In the genomic region with DNA sequence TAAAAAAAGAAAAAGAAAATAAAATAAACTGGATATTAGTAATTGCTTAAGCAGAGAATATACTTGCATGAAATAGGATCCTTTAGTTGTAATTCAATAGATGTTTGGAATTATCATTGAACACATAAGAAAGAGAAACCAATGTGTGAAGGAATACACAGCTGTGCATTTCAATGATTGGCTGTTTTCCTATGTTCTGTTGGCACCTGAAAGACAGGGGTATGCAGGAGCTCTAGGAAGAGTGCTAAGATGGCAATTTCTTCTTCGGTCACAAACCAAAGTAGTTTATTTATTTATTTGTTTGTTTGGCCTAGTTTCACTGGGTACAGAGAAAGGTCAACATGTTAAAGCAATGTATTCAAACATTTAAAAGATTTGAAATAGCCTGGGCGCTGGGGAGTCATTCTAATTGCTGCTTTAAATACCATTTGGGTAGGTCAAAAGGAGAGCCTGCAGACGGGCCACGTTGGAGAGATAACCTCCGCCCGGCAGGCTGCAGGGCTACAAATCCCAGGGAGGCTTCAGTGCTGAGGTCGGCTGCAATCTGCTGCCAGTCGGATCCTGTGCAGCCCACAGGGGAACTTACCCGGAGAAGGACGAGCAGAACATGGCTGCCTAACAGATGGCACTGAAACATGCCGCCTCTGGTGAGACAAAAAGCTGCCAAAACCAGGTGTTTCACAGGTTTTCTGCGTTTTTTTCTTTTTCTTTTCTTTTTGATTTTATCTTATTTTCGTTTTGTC, we compare ENCODE assay signal across 2 cellular contexts.
TF ChIP-seq lines count a peak whose summit lies in the region.

No MANE protein-coding gene starts in this region.

TF ChIP-seq in A549, 52 proteins besides CTCF, POLR2A, EP300 and RAD21 (continued from another document):
- TF ChIP-seq, protein P1, sequence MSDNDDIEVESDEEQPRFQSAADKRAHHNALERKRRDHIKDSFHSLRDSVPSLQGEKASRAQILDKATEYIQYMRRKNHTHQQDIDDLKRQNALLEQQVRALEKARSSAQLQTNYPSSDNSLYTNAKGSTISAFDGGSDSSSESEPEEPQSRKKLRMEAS (IDR thresholded peaks at IDR 0.05) = no peak
- TF ChIP-seq GATA3 (IDR thresholded peaks at IDR 0.05; ENCODE audit: borderline replicate concordance) = no peak
- TF ChIP-seq, protein P2, sequence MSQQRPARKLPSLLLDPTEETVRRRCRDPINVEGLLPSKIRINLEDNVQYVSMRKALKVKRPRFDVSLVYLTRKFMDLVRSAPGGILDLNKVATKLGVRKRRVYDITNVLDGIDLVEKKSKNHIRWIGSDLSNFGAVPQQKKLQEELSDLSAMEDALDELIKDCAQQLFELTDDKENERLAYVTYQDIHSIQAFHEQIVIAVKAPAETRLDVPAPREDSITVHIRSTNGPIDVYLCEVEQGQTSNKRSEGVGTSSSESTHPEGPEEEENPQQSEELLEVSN (IDR thresholded peaks at IDR 0.05; ENCODE audit: borderline replicate concordance, low read depth) = no peak
- TF ChIP-seq, protein P3, sequence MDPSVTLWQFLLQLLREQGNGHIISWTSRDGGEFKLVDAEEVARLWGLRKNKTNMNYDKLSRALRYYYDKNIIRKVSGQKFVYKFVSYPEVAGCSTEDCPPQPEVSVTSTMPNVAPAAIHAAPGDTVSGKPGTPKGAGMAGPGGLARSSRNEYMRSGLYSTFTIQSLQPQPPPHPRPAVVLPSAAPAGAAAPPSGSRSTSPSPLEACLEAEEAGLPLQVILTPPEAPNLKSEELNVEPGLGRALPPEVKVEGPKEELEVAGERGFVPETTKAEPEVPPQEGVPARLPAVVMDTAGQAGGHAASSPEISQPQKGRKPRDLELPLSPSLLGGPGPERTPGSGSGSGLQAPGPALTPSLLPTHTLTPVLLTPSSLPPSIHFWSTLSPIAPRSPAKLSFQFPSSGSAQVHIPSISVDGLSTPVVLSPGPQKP (IDR thresholded peaks at IDR 0.05; ENCODE audit: low read depth, low read length) = no peak
- TF ChIP-seq RARB (CRISPR knock-in tag; IDR thresholded peaks at IDR 0.05) = no peak
- TF ChIP-seq SMC3 (IDR thresholded peaks at IDR 0.05) = no peak
- TF ChIP-seq SREBF2 (IDR thresholded peaks at IDR 0.05) = no peak
- no peak for TF ChIP-seq KDM5A (IDR thresholded peaks at IDR 0.05)
- no peak for TF ChIP-seq JUNB (IDR thresholded peaks at IDR 0.05)
- TF ChIP-seq, protein P4, sequence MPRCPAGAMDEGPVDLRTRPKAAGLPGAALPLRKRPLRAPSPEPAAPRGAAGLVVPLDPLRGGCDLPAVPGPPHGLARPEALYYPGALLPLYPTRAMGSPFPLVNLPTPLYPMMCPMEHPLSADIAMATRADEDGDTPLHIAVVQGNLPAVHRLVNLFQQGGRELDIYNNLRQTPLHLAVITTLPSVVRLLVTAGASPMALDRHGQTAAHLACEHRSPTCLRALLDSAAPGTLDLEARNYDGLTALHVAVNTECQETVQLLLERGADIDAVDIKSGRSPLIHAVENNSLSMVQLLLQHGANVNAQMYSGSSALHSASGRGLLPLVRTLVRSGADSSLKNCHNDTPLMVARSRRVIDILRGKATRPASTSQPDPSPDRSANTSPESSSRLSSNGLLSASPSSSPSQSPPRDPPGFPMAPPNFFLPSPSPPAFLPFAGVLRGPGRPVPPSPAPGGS (IDR thresholded peaks at IDR 0.05) = no peak
- TF ChIP-seq CHD4 (IDR thresholded peaks at IDR 0.05; ENCODE audit: borderline replicate concordance) = no peak
- TF ChIP-seq, protein P5, sequence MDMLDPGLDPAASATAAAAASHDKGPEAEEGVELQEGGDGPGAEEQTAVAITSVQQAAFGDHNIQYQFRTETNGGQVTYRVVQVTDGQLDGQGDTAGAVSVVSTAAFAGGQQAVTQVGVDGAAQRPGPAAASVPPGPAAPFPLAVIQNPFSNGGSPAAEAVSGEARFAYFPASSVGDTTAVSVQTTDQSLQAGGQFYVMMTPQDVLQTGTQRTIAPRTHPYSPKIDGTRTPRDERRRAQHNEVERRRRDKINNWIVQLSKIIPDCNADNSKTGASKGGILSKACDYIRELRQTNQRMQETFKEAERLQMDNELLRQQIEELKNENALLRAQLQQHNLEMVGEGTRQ (IDR thresholded peaks at IDR 0.05) = no peak
- TF ChIP-seq POLR2AphosphoS2 (conservative IDR thresholded peaks at IDR 0.05; ENCODE audit: low read length) = no peak
- no peak for TF ChIP-seq ESRRA (IDR thresholded peaks at IDR 0.05; ENCODE audit: borderline replicate concordance, low read length)
- TF ChIP-seq ZFP36 (IDR thresholded peaks at IDR 0.05; ENCODE audit: borderline replicate concordance, partially characterized antibody) = no peak

TF ChIP-seq in WTC11, 78 proteins besides CTCF, POLR2A, EP300 and RAD21:
- TF ChIP-seq, protein P6, sequence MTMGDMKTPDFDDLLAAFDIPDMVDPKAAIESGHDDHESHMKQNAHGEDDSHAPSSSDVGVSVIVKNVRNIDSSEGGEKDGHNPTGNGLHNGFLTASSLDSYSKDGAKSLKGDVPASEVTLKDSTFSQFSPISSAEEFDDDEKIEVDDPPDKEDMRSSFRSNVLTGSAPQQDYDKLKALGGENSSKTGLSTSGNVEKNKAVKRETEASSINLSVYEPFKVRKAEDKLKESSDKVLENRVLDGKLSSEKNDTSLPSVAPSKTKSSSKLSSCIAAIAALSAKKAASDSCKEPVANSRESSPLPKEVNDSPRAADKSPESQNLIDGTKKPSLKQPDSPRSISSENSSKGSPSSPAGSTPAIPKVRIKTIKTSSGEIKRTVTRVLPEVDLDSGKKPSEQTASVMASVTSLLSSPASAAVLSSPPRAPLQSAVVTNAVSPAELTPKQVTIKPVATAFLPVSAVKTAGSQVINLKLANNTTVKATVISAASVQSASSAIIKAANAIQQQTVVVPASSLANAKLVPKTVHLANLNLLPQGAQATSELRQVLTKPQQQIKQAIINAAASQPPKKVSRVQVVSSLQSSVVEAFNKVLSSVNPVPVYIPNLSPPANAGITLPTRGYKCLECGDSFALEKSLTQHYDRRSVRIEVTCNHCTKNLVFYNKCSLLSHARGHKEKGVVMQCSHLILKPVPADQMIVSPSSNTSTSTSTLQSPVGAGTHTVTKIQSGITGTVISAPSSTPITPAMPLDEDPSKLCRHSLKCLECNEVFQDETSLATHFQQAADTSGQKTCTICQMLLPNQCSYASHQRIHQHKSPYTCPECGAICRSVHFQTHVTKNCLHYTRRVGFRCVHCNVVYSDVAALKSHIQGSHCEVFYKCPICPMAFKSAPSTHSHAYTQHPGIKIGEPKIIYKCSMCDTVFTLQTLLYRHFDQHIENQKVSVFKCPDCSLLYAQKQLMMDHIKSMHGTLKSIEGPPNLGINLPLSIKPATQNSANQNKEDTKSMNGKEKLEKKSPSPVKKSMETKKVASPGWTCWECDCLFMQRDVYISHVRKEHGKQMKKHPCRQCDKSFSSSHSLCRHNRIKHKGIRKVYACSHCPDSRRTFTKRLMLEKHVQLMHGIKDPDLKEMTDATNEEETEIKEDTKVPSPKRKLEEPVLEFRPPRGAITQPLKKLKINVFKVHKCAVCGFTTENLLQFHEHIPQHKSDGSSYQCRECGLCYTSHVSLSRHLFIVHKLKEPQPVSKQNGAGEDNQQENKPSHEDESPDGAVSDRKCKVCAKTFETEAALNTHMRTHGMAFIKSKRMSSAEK (CRISPR knock-in tag; IDR thresholded peaks at IDR 0.05; ENCODE audit: borderline replicate concordance) = no peak
- no peak for TF ChIP-seq TCF7 (CRISPR knock-in tag; IDR thresholded peaks at IDR 0.05; ENCODE audit: low read depth)
- TF ChIP-seq GRHL2 (CRISPR knock-in tag; IDR thresholded peaks at IDR 0.05; ENCODE audit: insufficient replicate concordance, severe bottlenecking) = no peak
- TF ChIP-seq, protein P7, sequence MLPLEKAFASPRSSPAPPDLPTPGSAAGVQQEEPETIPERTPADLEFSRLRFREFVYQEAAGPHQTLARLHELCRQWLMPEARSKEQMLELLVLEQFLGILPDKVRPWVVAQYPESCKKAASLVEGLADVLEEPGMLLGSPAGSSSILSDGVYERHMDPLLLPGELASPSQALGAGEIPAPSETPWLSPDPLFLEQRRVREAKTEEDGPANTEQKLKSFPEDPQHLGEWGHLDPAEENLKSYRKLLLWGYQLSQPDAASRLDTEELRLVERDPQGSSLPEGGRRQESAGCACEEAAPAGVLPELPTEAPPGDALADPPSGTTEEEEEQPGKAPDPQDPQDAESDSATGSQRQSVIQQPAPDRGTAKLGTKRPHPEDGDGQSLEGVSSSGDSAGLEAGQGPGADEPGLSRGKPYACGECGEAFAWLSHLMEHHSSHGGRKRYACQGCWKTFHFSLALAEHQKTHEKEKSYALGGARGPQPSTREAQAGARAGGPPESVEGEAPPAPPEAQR (CRISPR knock-in tag; IDR thresholded peaks at IDR 0.05) = no peak
- TF ChIP-seq, protein P8, sequence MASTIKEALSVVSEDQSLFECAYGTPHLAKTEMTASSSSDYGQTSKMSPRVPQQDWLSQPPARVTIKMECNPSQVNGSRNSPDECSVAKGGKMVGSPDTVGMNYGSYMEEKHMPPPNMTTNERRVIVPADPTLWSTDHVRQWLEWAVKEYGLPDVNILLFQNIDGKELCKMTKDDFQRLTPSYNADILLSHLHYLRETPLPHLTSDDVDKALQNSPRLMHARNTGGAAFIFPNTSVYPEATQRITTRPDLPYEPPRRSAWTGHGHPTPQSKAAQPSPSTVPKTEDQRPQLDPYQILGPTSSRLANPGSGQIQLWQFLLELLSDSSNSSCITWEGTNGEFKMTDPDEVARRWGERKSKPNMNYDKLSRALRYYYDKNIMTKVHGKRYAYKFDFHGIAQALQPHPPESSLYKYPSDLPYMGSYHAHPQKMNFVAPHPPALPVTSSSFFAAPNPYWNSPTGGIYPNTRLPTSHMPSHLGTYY (CRISPR knock-in tag; IDR thresholded peaks at IDR 0.05) = no peak
- TF ChIP-seq NFATC4 (CRISPR knock-in tag; IDR thresholded peaks at IDR 0.05) = no peak
- TF ChIP-seq, protein P9, sequence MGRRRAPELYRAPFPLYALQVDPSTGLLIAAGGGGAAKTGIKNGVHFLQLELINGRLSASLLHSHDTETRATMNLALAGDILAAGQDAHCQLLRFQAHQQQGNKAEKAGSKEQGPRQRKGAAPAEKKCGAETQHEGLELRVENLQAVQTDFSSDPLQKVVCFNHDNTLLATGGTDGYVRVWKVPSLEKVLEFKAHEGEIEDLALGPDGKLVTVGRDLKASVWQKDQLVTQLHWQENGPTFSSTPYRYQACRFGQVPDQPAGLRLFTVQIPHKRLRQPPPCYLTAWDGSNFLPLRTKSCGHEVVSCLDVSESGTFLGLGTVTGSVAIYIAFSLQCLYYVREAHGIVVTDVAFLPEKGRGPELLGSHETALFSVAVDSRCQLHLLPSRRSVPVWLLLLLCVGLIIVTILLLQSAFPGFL (CRISPR knock-in tag; IDR thresholded peaks at IDR 0.05; ENCODE audit: borderline replicate concordance) = no peak
